Comparison of ENCODE assay signal across 8 cellular contexts in genomic region chr10:14543048-14543903, GRCh38.
DNase-seq lines count a peak whose midpoint lies in the region; ATAC-seq and TF ChIP-seq lines count a peak whose summit lies in the region.

No MANE protein-coding gene starts in this region.

- no peaks in the 10 kb centered on the region for H3K9me3 Mint-ChIP-seq in activated CD4-positive, alpha-beta memory T cell treated with anti-CD3 and anti-CD28 coated beads, Interleukin-2, amount 10 ng/mL, durations not matched to agents 7 days and 5 days

- peak; percentile 62 for DNase-seq in Ammon's horn (ENCODE audit: low spot score)
- DNase-seq in activated CD4-positive, alpha-beta memory T cell treated with anti-CD3 and anti-CD28 coated beads, Interleukin-2, amount 10 ng/mL, durations not matched to agents 7 days and 5 days, result no peak
- DNase-seq in right atrium auricular region (ENCODE audit: low spot score), result no peak
- no peak for DNase-seq in stomach
- no peak for DNase-seq in NCI-H2029 treated with DMSO at 0.1 percent for 48 hours (lab: John Stamatoyannopoulos, UW)
- DNase-seq in HK-2 (ENCODE audit: unreplicated experiment), result no peak
- no peak for DNase-seq in SK-N-DZ (ENCODE audit: low spot score)

- WGBS in stomach, 5 donors, result 22 to 33% (median 25%) methylated on average over 10 to 11 of the region's 11 CpGs

- TF ChIP-seq EP300 in stomach (IDR thresholded peaks at IDR 0.05), result no peak

- H3K27ac ChIP-seq in right atrium auricular region (peak overlapping the region; percentile 41 to 45), stomach (peak overlapping the region; percentile 52 to 76 (median 73))

- intact Hi-C loops in stomach (cut with DNase I; ENCODE audit: low total_unique reads), result no loop called here

- H3K9me3 ChIP-seq in right atrium auricular region (no peaks in the 10 kb centered on the region), stomach (no peaks in the 10 kb centered on the region)

- no peaks in the 10 kb centered on the region for H3K27me3 ChIP-seq in right atrium auricular region
- H3K27me3 ChIP-seq in stomach, result no peaks in the 10 kb centered on the region

- H3K4me3 Mint-ChIP-seq in activated CD4-positive, alpha-beta memory T cell treated with anti-CD3 and anti-CD28 coated beads, Interleukin-2, amount 10 ng/mL, durations not matched to agents 7 days and 5 days, result peak overlapping the region; percentile 14

- H3K4me1 ChIP-seq in right atrium auricular region (no peaks in the 10 kb centered on the region), stomach (peaks cover 27 to 92% (median 46%) of the 10 kb centered on the region in 4 donors)

- no peaks in the 10 kb centered on the region for H3K36me3 ChIP-seq in right atrium auricular region
- H3K36me3 ChIP-seq in stomach, result peaks cover 16 to 41% (median 25%) of the 10 kb centered on the region in 4 donors

- POLR2A ChIA-PET in activated CD4-positive, alpha-beta memory T cell treated with anti-CD3 and anti-CD28 coated beads, Interleukin-2, amount 10 ng/mL, durations not matched to agents 7 days and 5 days (lab: Charles Lee), result interaction anchor here (0.6 to 3.1 kb wide), 17 partner anchors 10 to 416 kb away, joined by 3 to 17 read pairs (median 5); partner anchors contain the start of genes CDNF, DCLRE1C and MEIG1

- H3K27ac Mint-ChIP-seq in activated CD4-positive, alpha-beta memory T cell treated with anti-CD3 and anti-CD28 coated beads, Interleukin-2, amount 10 ng/mL, durations not matched to agents 7 days and 5 days, result peak overlapping the region; percentile 54

- ATAC-seq in GM21423 (IDR thresholded peaks at IDR 0.05; ENCODE audit: unreplicated experiment), result peak; percentile 52

- peak in 1 of 2 donors; percentile 57 for TF ChIP-seq CTCF in right atrium auricular region (IDR thresholded peaks at IDR 0.05)
- peak in 4 of 7 experiments; percentile 7 to 20 (median 10) for TF ChIP-seq CTCF in stomach (IDR thresholded peaks at IDR 0.05)

- peaks cover 77% of the 10 kb centered on the region for H3K4me1 Mint-ChIP-seq in activated CD4-positive, alpha-beta memory T cell treated with anti-CD3 and anti-CD28 coated beads, Interleukin-2, amount 10 ng/mL, durations not matched to agents 7 days and 5 days

- CTCF ChIA-PET in activated CD4-positive, alpha-beta memory T cell treated with anti-CD3 and anti-CD28 coated beads, Interleukin-2, amount 10 ng/mL, durations not matched to agents 7 days and 5 days (lab: Charles Lee), result interaction anchor here (0.6 to 2.8 kb wide), 25 partner anchors 9 to 363 kb away, joined by 3 to 18 read pairs (median 3); partner anchors contain the start of genes CDNF, HSPA14 and MSANTD7

- H3K27me3 Mint-ChIP-seq in activated CD4-positive, alpha-beta memory T cell treated with anti-CD3 and anti-CD28 coated beads, Interleukin-2, amount 10 ng/mL, durations not matched to agents 7 days and 5 days, result no peaks in the 10 kb centered on the region

- H3K4me3 ChIP-seq in right atrium auricular region (peak overlapping the region in 1 of 2 donors; percentile 6), stomach (peak overlapping the region in 1 of 4 donors; percentile 4)

- peaks cover 58% of the 10 kb centered on the region for H3K36me3 Mint-ChIP-seq in activated CD4-positive, alpha-beta memory T cell treated with anti-CD3 and anti-CD28 coated beads, Interleukin-2, amount 10 ng/mL, durations not matched to agents 7 days and 5 days (ENCODE audit: low read depth)

- no peak for TF ChIP-seq POLR2A in stomach (IDR thresholded peaks at IDR 0.05)
